Comparison of ENCODE assay signal across 8 cellular contexts in the genomic region with DNA sequence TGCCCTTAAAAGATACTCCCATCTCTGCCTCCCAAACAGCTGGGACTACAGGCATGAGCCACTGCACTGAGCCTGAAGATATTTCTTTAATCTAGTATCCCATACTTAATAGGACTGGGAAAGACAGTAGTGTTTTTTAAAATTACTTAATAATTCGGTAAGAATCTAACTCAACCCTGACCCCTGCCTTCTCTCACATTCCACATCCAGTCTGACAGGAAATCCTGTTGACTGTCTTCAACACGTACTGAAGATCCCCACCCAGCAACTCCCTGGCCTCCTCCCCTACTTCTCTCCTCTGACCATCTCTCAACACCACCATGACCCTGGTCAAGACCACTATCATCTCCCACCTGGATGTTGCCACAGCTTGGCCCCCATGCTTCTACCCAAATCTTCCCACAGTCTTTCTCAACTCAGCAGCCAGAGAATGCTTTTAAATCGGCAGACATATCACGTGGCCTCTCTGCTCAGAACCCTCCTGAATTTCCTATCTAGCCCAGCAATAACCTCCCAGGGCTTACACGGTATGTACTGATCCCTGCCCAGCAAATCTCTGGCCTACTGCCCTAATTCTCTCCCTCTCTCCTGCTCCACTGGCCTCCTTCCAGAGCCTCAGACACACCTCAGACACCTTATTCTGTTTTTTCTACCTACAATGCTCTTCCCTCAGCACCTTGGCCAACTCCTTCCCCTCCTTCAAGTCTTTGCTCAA.
DNase-seq lines count a peak whose midpoint lies in the region; ATAC-seq and TF ChIP-seq lines count a peak whose summit lies in the region.
"Not testable (repeated sequence)": the region's sequence is repeated elsewhere in the genome, so short reads cannot be mapped to it uniquely, and the experiment has no call there.

No MANE protein-coding gene starts in this region.

- H3K9me3 Mint-ChIP-seq in CD4-positive, alpha-beta memory T cell; GM23338; WTC11; MCF 10A (ENCODE audit: unreplicated experiment); osteocyte (ENCODE audit: unreplicated experiment): not testable (repeated sequence)

- TF ChIP-seq CTCF in GM23338 (conservative IDR thresholded peaks at IDR 0.05; ENCODE audit: low read depth in 2 of 2); WTC11 (IDR thresholded peaks at IDR 0.05); MCF 10A (IDR thresholded peaks at IDR 0.05; ENCODE audit: unreplicated experiment); epithelial cell of esophagus (IDR thresholded peaks at IDR 0.05; ENCODE audit: insufficient read depth, low read depth, low read length, missing control alignments); osteocyte (IDR thresholded peaks at IDR 0.05): not testable (repeated sequence)
- peak; percentile 20 for TF ChIP-seq CTCF in choroid plexus epithelial cell (conservative IDR thresholded peaks at IDR 0.05; ENCODE audit: low read depth, low read length)

- CTCF ChIA-PET in CD4-positive, alpha-beta memory T cell (lab: Charles Lee; ENCODE audit: partially characterized antibody); WTC11 (lab: Charles Lee): not testable (repeated sequence)
- CTCF ChIA-PET in MCF 10A (lab: Yijun Ruan, JAX) = interaction anchor here (0.7 to 0.9 kb wide), 2 partner anchors 12 to 243 kb away, joined by 3 read pairs; no protein-coding TSS in a partner anchor

- H3K4me3 ChIP-seq in CD4-positive, alpha-beta memory T cell (ENCODE audit: low read length in 2 of 2); GM23338; choroid plexus epithelial cell (ENCODE audit: low read depth, low read length); epithelial cell of esophagus (ENCODE audit: low read length): not testable (repeated sequence)

- H3K36me3 Mint-ChIP-seq in CD4-positive, alpha-beta memory T cell; GM23338 (ENCODE audit: low read depth); WTC11; MCF 10A (ENCODE audit: insufficient read depth, unreplicated experiment): not testable (repeated sequence)
- H3K36me3 Mint-ChIP-seq in osteocyte (ENCODE audit: unreplicated experiment) = peaks cover 13% of the 10 kb centered on the region

- H3K4me3 Mint-ChIP-seq in CD4-positive, alpha-beta memory T cell; GM23338; WTC11; MCF 10A (ENCODE audit: unreplicated experiment); osteocyte (ENCODE audit: unreplicated experiment): not testable (repeated sequence)

- not testable (repeated sequence) for BruUV-seq in MCF 10A (replicated peaks; lab: Mats Ljungman, UMichigan)

- not testable (repeated sequence) for H3K4me1 Mint-ChIP-seq in CD4-positive, alpha-beta memory T cell; GM23338; WTC11; MCF 10A (ENCODE audit: insufficient read depth, unreplicated experiment); osteocyte (ENCODE audit: unreplicated experiment)

- not testable (repeated sequence) for H3K36me3 ChIP-seq in CD4-positive, alpha-beta memory T cell (ENCODE audit: insufficient read depth, low read length); GM23338 (ENCODE audit: insufficient read depth)

- DNase-seq in CD4-positive, alpha-beta memory T cell; GM23338 (ENCODE audit: low spot score); WTC11 (ENCODE audit: low spot score); osteocyte (ENCODE audit: extremely low spot score, unreplicated experiment): not testable (repeated sequence)
- DNase-seq in MCF 10A (ENCODE audit: unreplicated experiment) (peak; percentile 55), choroid plexus epithelial cell (ENCODE audit: low read depth) (peak; percentile 82), epithelial cell of esophagus (ENCODE audit: low read depth) (peak; percentile 37), iris pigment epithelial cell (ENCODE audit: low read depth) (peak; percentile 78)

- H2AFZ ChIP-seq in GM23338 = not testable (repeated sequence)

- H3K9me2 ChIP-seq in GM23338 (ENCODE audit: insufficient read depth) = not testable (repeated sequence)

- not testable (repeated sequence) for H3K9me3 ChIP-seq in CD4-positive, alpha-beta memory T cell (ENCODE audit: control insufficient read depth in 1 of 2, low read length in 2 of 2)

- not testable (repeated sequence) for H3K27ac ChIP-seq in CD4-positive, alpha-beta memory T cell (ENCODE audit: low read depth, low read length); GM23338 (ENCODE audit: low read depth)

- POLR2A ChIA-PET in CD4-positive, alpha-beta memory T cell (lab: Charles Lee; ENCODE audit: partially characterized antibody); WTC11 (lab: Charles Lee); MCF 10A (lab: Yijun Ruan, JAX): not testable (repeated sequence)

- H3K27me3 ChIP-seq in CD4-positive, alpha-beta memory T cell (ENCODE audit: insufficient read depth, low read length); GM23338 (ENCODE audit: insufficient read depth): not testable (repeated sequence)

- ATAC-seq in GM23338, WTC11: not testable (repeated sequence)

- intact Hi-C loops in CD4-positive, alpha-beta memory T cell (cut with micrococcal nuclease); MCF 10A (cut with micrococcal nuclease): not testable (repeated sequence)

- H3K4me1 ChIP-seq in CD4-positive, alpha-beta memory T cell (ENCODE audit: insufficient read depth, low read length); GM23338 (ENCODE audit: insufficient read depth): not testable (repeated sequence)

- H3K79me2 ChIP-seq in GM23338 (replicated peaks; ENCODE audit: insufficient read depth) = not testable (repeated sequence)

- peak overlapping the region in 5 of 7 donors; percentile 3 to 81 (median 38) for H3K27ac Mint-ChIP-seq in CD4-positive, alpha-beta memory T cell
- peak overlapping the region; percentile 25; the same call in 1 of the 2 replicates for H3K27ac Mint-ChIP-seq in GM23338
- H3K27ac Mint-ChIP-seq in WTC11 = peak overlapping the region; percentile 5; the same call in 1 of the 2 replicates
- not testable (repeated sequence) for H3K27ac Mint-ChIP-seq in MCF 10A (ENCODE audit: low read depth, unreplicated experiment)
- peak overlapping the region; percentile 48 for H3K27ac Mint-ChIP-seq in osteocyte (ENCODE audit: unreplicated experiment)

- H3K4me2 ChIP-seq in GM23338 = not testable (repeated sequence)

- H3K27me3 Mint-ChIP-seq in CD4-positive, alpha-beta memory T cell; GM23338 (ENCODE audit: insufficient read depth, low read depth, poor library complexity); WTC11 (ENCODE audit: low read depth); MCF 10A (ENCODE audit: insufficient read depth, unreplicated experiment); osteocyte (ENCODE audit: unreplicated experiment): not testable (repeated sequence)

- H3F3A ChIP-seq in GM23338 (replicated peaks; ENCODE audit: low read depth) = not testable (repeated sequence)

- not testable (repeated sequence) for H4K20me1 ChIP-seq in GM23338 (replicated peaks; ENCODE audit: insufficient read depth)
